1 cellular context compared by ENCODE assay signal in genomic region chr12:57173089-57173488, GRCh38.
TF ChIP-seq lines count a peak whose summit lies in the region.

No MANE protein-coding gene starts in this region.

TF ChIP-seq in HepG2, 621 proteins besides CTCF, POLR2A, EP300 and RAD21 (continued from another document):
- TF ChIP-seq FUBP1 (CRISPR knock-in tag; IDR thresholded peaks at IDR 0.05; ENCODE audit: borderline replicate concordance) = no peak
- no peak for TF ChIP-seq GTF3A (CRISPR knock-in tag; conservative IDR thresholded peaks at IDR 0.05)
- TF ChIP-seq ZNF780A (CRISPR knock-in tag; IDR thresholded peaks at IDR 0.05) = 0 out of 2 replicates have a peak, but pooled peaks have one; percentile 20
- no peak for TF ChIP-seq MED1 (CRISPR knock-in tag; IDR thresholded peaks at IDR 0.05)
- TF ChIP-seq MAFK (conservative IDR thresholded peaks at IDR 0.05 in 1 of 2, IDR thresholded peaks at IDR 0.05 in 1 of 2; ENCODE audit: low read length in 2 of 2) = no peak
- peak; percentile 42 for TF ChIP-seq TEAD3 (CRISPR knock-in tag; optimal IDR thresholded peaks at IDR 0.05; ENCODE audit: borderline replicate concordance)
- TF ChIP-seq HNRNPL (IDR thresholded peaks at IDR 0.05; ENCODE audit: low read depth, low read length) = peak; percentile 81
- TF ChIP-seq ZBTB25 (CRISPR knock-in tag; IDR thresholded peaks at IDR 0.05) = no peak
- no peak for TF ChIP-seq ZNF724P (CRISPR knock-in tag; IDR thresholded peaks at IDR 0.05; ENCODE audit: borderline replicate concordance)
- no peak for TF ChIP-seq ZNF446 (CRISPR knock-in tag; IDR thresholded peaks at IDR 0.05)
- TF ChIP-seq TBL1XR1 (IDR thresholded peaks at IDR 0.05; ENCODE audit: borderline replicate concordance, low read length, partially characterized antibody) = no peak
- TF ChIP-seq HNF4A (CRISPR knock-in tag; IDR thresholded peaks at IDR 0.05) = peak; percentile 24; the same call in 1 of the 2 replicates
- TF ChIP-seq XRCC5 (optimal IDR thresholded peaks at IDR 0.05; ENCODE audit: low read length) = peak; percentile 84
- TF ChIP-seq CCDC6 (CRISPR knock-in tag; IDR thresholded peaks at IDR 0.05) = no peak
- TF ChIP-seq ZFX (CRISPR knock-in tag; IDR thresholded peaks at IDR 0.05; ENCODE audit: low read depth) = peak; percentile 38; the same call in 1 of the 2 replicates
- no peak for TF ChIP-seq ZBTB10 (CRISPR knock-in tag; IDR thresholded peaks at IDR 0.05; ENCODE audit: borderline replicate concordance)
- no peak for TF ChIP-seq ZNF451 (CRISPR knock-in tag; IDR thresholded peaks at IDR 0.05)
- no peak for TF ChIP-seq ZNF704 (CRISPR knock-in tag; IDR thresholded peaks at IDR 0.05; ENCODE audit: borderline replicate concordance)
- TF ChIP-seq GRHL1 (CRISPR knock-in tag; conservative IDR thresholded peaks at IDR 0.05) = no peak
- no peak for TF ChIP-seq PHF20 (CRISPR knock-in tag; IDR thresholded peaks at IDR 0.05)
- TF ChIP-seq FOSL2 (CRISPR knock-in tag; IDR thresholded peaks at IDR 0.05) = peak; percentile 6; the same call in 1 of the 2 replicates
- TF ChIP-seq DMTF1 (CRISPR knock-in tag; IDR thresholded peaks at IDR 0.05) = no peak
- no peak for TF ChIP-seq PCBP2 (optimal IDR thresholded peaks at IDR 0.05; ENCODE audit: low read depth, low read length, poor library complexity, severe bottlenecking)
- 0 out of 2 replicates have a peak, but pooled peaks have one; percentile 27 for TF ChIP-seq ZNF350 (CRISPR knock-in tag; IDR thresholded peaks at IDR 0.05; ENCODE audit: borderline replicate concordance, low read depth)
- no peak for TF ChIP-seq GATAD2A (CRISPR knock-in tag; IDR thresholded peaks at IDR 0.05)
- TF ChIP-seq KDM3A (CRISPR knock-in tag; IDR thresholded peaks at IDR 0.05; ENCODE audit: low read depth) = peak; percentile 69; the same call in 1 of the 2 replicates
- no peak for TF ChIP-seq CHD4 (IDR thresholded peaks at IDR 0.05; ENCODE audit: borderline replicate concordance, low read length)
- TF ChIP-seq PATZ1 (CRISPR knock-in tag; IDR thresholded peaks at IDR 0.05) = peak; percentile 87
- TF ChIP-seq TBP (CRISPR knock-in tag; IDR thresholded peaks at IDR 0.05) = no peak
